22 cellular contexts compared by ENCODE assay signal in the genomic region with DNA sequence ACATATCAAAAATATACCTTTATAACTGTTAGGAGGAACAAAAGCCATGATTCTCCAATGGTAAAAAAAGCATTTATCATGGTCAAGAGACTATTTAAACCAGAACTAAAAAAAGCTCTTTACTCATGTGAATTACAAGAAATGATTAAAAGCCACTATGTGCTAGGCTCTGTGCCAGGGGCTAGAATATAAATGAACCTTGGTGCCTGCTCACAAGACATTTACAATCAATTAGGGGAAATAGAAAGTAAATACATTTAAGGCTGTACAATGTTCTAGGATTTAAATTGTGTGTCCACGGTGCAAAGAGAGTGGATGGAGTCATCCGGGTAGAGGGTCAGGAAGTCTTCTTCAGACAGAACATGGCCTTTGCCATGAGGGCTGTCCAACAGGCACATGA.
DNase-seq lines count a peak whose midpoint lies in the region; ATAC-seq and TF ChIP-seq lines count a peak whose summit lies in the region.
"Had no signal": no experiment of that assay in that cellular context is flagged by ENCODE, and none has a peak within 500 bp of the region (broad histone marks: within the 10 kb centered on the region; RNA-seq: fewer than 3 reads in every experiment).

No MANE protein-coding gene starts in this region.

- TF ChIP-seq POLR2A in body of pancreas (IDR thresholded peaks at IDR 0.05), result no peak
- no peak for TF ChIP-seq POLR2A in ovary (IDR thresholded peaks at IDR 0.05)

- H3K27ac Mint-ChIP-seq in progenitor cell of endocrine pancreas, result no peak overlapping the region
- H3K27ac Mint-ChIP-seq: B cell; nephron progenitor cell; T-helper 2 cell treated with Interferon-gamma antibody and Interleukin-4, amounts not matched to agents 5 μg/mL and 100 μg/mL, for 36 hours; WTC11 had no signal

- H3K9me3 Mint-ChIP-seq in progenitor cell of endocrine pancreas (ENCODE audit: low read depth), result peaks cover 10% of the 10 kb centered on the region
- H3K9me3 Mint-ChIP-seq: central memory CD8-positive, alpha-beta T cell had no signal

- no peak overlapping the region for H3K4me3 Mint-ChIP-seq in progenitor cell of endocrine pancreas (ENCODE audit: low read depth)
- H3K4me3 Mint-ChIP-seq: B cell; central memory CD8-positive, alpha-beta T cell; nephron progenitor cell; T-helper 2 cell treated with Interferon-gamma antibody and Interleukin-4, amounts not matched to agents 5 μg/mL and 100 μg/mL, for 36 hours; WTC11 had no signal

- H3K27ac ChIP-seq in body of pancreas (peak overlapping the region in 1 of 4 donors; percentile 5), ovary (no peak overlapping the region)
- H3K27ac ChIP-seq: gastrocnemius medialis, SK-N-MC had no signal

- H3K36me3 ChIP-seq in body of pancreas (replicated peaks in 1 of 2; ENCODE audit: insufficient read depth in 1 of 2, low read depth in 2 of 2) (no peaks in the 10 kb centered on the region), ovary (no peaks in the 10 kb centered on the region)
- H3K36me3 ChIP-seq: gastrocnemius medialis had no signal

- intact Hi-C loops in body of pancreas (cut with DNase I) (no loop called here), ovary (cut with DNase I) (no loop called here)

- H3K4me1 Mint-ChIP-seq in progenitor cell of endocrine pancreas (ENCODE audit: low read depth), result no peaks in the 10 kb centered on the region
- H3K4me1 Mint-ChIP-seq: nephron progenitor cell, WTC11 had no signal

- WGBS in body of pancreas, 2 donors, result 60% methylated on average over 2 of the region's 2 CpGs
- 59 to 81% (median 67%) methylated on average over 2 of the region's 2 CpGs for WGBS in ovary, 3 donors

- H3K4me3 ChIP-seq in body of pancreas, result no peak overlapping the region
- no peak overlapping the region for H3K4me3 ChIP-seq in ovary
- H3K4me3 ChIP-seq: gastrocnemius medialis, SK-N-MC had no signal

- H3K27me3 ChIP-seq in body of pancreas (no peaks in the 10 kb centered on the region), ovary (no peaks in the 10 kb centered on the region)
- H3K27me3 ChIP-seq: gastrocnemius medialis had no signal

- no peaks in the 10 kb centered on the region for H3K27me3 Mint-ChIP-seq in progenitor cell of endocrine pancreas
- H3K27me3 Mint-ChIP-seq: B cell; central memory CD8-positive, alpha-beta T cell had no signal

- DNase-seq in NCI-H1105 treated with DMSO at 0.1 percent for 48 hours (lab: John Stamatoyannopoulos, UW) (peak; percentile 16), NCI-H1105 (lab: John Stamatoyannopoulos, UW) (no peak), NCI-H1436 (lab: John Stamatoyannopoulos, UW) (peak; percentile 9), body of pancreas (peak in 3 of 4 donors; percentile 25 to 62 (median 33)), myocyte (ENCODE audit: low read depth) (peak; percentile 39), ovary (no peak), progenitor cell of endocrine pancreas (ENCODE audit: low spot score, unreplicated experiment) (no peak)
- DNase-seq: activated CD4-positive, alpha-beta T cell treated with anti-CD3 and anti-CD28 coated beads, Interleukin-2, amount 50 U/mL, for 48 hours; activated gamma-delta T cell treated with Interleukin-2 at 50 U/mL for 16 hours; amniotic stem cell; gastrocnemius medialis; HCEC 1CT; midbrain; NCI-H446; nephron progenitor cell; stimulated activated CD4-positive, alpha-beta T cell treated with anti-CD3 and anti-CD28 coated beads, Interleukin-4, amount 100 ng/mL, for 4 hours had no signal

- H3K4me1 ChIP-seq in body of pancreas, result peaks cover 11% of the 10 kb centered on the region
- H3K4me1 ChIP-seq in ovary (ENCODE audit: insufficient read depth), result no peaks in the 10 kb centered on the region
- H3K4me1 ChIP-seq: gastrocnemius medialis had no signal

- TF ChIP-seq CTCF in body of pancreas (IDR thresholded peaks at IDR 0.05) (no peak), ovary (IDR thresholded peaks at IDR 0.05) (no peak), progenitor cell of endocrine pancreas (IDR thresholded peaks at IDR 0.05; ENCODE audit: unreplicated experiment) (no peak)

- peaks cover 32% of the 10 kb centered on the region for H3K36me3 Mint-ChIP-seq in progenitor cell of endocrine pancreas (ENCODE audit: insufficient read depth)

- H3K9me3 ChIP-seq in body of pancreas, result no peaks in the 10 kb centered on the region
- no peaks in the 10 kb centered on the region for H3K9me3 ChIP-seq in ovary
- H3K9me3 ChIP-seq: gastrocnemius medialis had no signal

- no peak for TF ChIP-seq EP300 in ovary (IDR thresholded peaks at IDR 0.05)

- ATAC-seq in body of pancreas (peak; percentile 38), GM21367 (IDR thresholded peaks at IDR 0.05; ENCODE audit: unreplicated experiment) (no peak)
- ATAC-seq: gastrocnemius medialis, WTC11 had no signal

Comparison
In these comparisons a context has a peak if more than half of its experiments do, and no peak if none do; other contexts are left out.
1. DNase-seq: peak in NCI-H1105 treated with DMSO at 0.1 percent for 48 hours (single experiment), NCI-H1436 (single experiment), body of pancreas (3 of 4) and myocyte (single experiment); none in NCI-H1105 (single experiment), ovary (0 of 5) and progenitor cell of endocrine pancreas (single experiment).